2 cellular contexts compared by ENCODE assay signal in the genomic region with DNA sequence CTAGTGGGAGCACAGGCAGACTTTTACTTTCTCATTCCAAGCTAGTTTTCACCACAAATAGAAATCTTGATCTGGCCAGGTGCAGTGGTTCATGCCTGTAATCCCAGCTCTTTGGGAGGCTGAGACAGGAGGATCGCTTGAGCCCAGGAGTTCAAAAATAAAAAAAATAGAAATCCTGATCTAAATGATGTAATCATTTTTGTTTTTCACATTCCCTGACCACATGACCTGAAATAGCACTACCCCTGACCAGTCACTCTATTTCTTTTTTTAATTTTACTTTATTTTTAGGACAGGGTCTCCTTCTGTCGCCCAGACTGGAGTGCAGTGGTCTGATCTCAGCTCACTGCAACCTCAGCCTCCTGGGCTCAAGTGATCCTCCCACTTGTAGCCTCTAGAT.
A peak's percentile ranks its signal among the peaks of the same experiment; 100 is the strongest.
TF ChIP-seq lines count a peak whose summit lies in the region.

No MANE protein-coding gene starts in this region.

TF ChIP-seq in HEK293, 187 proteins besides CTCF, POLR2A, EP300 and RAD21:
- TF ChIP-seq ZNF335 (tag by site-specific recombination; conservative IDR thresholded peaks at IDR 0.05) (no peak), ZNF544 (tag by site-specific recombination; IDR thresholded peaks at IDR 0.05) (no peak)
- TF ChIP-seq, protein P1, sequence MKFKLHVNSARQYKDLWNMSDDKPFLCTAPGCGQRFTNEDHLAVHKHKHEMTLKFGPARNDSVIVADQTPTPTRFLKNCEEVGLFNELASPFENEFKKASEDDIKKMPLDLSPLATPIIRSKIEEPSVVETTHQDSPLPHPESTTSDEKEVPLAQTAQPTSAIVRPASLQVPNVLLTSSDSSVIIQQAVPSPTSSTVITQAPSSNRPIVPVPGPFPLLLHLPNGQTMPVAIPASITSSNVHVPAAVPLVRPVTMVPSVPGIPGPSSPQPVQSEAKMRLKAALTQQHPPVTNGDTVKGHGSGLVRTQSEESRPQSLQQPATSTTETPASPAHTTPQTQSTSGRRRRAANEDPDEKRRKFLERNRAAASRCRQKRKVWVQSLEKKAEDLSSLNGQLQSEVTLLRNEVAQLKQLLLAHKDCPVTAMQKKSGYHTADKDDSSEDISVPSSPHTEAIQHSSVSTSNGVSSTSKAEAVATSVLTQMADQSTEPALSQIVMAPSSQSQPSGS (tag by site-specific recombination; IDR thresholded peaks at IDR 0.05; ENCODE audit: low read depth) = peak; percentile 56; the same call in 1 of the 2 replicates

TF ChIP-seq in GM12878, 131 proteins besides CTCF, POLR2A, EP300 and RAD21:
- TF ChIP-seq NR2C1 (IDR thresholded peaks at IDR 0.05) = no peak
- no peak for TF ChIP-seq POU2F2 (IDR thresholded peaks at IDR 0.05; ENCODE audit: borderline replicate concordance, low read depth, low read length)
- TF ChIP-seq ATF7 (IDR thresholded peaks at IDR 0.05; ENCODE audit: low read depth) = peak; percentile 38; the same call in 1 of the 2 replicates
- TF ChIP-seq, protein P2, sequence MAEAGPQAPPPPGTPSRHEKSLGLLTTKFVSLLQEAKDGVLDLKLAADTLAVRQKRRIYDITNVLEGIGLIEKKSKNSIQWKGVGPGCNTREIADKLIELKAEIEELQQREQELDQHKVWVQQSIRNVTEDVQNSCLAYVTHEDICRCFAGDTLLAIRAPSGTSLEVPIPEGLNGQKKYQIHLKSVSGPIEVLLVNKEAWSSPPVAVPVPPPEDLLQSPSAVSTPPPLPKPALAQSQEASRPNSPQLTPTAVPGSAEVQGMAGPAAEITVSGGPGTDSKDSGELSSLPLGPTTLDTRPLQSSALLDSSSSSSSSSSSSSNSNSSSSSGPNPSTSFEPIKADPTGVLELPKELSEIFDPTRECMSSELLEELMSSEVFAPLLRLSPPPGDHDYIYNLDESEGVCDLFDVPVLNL (IDR thresholded peaks at IDR 0.05; ENCODE audit: low read depth, low read length) = no peak
- no peak for TF ChIP-seq SMAD1 (IDR thresholded peaks at IDR 0.05; ENCODE audit: low read depth, partially characterized antibody)
- no peak for TF ChIP-seq BACH1 (IDR thresholded peaks at IDR 0.05; ENCODE audit: borderline replicate concordance)
- TF ChIP-seq, protein P3, sequence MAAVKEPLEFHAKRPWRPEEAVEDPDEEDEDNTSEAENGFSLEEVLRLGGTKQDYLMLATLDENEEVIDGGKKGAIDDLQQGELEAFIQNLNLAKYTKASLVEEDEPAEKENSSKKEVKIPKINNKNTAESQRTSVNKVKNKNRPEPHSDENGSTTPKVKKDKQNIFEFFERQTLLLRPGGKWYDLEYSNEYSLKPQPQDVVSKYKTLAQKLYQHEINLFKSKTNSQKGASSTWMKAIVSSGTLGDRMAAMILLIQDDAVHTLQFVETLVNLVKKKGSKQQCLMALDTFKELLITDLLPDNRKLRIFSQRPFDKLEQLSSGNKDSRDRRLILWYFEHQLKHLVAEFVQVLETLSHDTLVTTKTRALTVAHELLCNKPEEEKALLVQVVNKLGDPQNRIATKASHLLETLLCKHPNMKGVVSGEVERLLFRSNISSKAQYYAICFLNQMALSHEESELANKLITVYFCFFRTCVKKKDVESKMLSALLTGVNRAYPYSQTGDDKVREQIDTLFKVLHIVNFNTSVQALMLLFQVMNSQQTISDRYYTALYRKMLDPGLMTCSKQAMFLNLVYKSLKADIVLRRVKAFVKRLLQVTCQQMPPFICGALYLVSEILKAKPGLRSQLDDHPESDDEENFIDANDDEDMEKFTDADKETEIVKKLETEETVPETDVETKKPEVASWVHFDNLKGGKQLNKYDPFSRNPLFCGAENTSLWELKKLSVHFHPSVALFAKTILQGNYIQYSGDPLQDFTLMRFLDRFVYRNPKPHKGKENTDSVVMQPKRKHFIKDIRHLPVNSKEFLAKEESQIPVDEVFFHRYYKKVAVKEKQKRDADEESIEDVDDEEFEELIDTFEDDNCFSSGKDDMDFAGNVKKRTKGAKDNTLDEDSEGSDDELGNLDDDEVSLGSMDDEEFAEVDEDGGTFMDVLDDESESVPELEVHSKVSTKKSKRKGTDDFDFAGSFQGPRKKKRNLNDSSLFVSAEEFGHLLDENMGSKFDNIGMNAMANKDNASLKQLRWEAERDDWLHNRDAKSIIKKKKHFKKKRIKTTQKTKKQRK (IDR thresholded peaks at IDR 0.05; ENCODE audit: low read depth, low read length) = no peak
